ENCODE assay signal across 27 cellular contexts in the genomic region with DNA sequence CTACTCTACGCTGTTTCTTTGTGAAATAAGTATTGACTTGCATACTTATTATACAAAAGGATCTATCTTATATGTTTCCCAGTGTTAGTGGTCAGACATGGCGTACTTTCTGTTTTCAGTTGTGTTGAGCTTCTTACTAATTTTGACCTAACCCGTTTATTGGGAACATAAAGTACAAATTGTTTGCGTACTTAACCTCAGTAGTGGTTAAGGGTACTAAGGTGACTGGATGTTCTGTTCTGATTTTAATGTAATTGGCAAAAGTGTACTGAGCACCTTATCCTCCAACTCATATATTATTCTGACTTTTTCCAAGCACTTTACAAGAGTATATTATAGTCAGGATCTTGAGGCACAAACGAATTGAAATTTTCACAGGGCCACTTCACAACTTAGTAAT. TPM values are rescaled to one million over a fixed set of nuclear protein-coding genes. Genes with fewer than 3 reads are reported as not detected.
"Had no signal": no experiment of that assay in that cellular context is flagged by ENCODE, and none has a peak within 500 bp of the region (broad histone marks: within the 10 kb centered on the region; RNA-seq: fewer than 3 reads in every experiment).

No MANE protein-coding gene starts in this region.

- DNase-seq: activated B cell treated with CpG ODN at 0.5 μM for 24 hours; activated CD4-positive, alpha-beta T cell treated with anti-CD3 and anti-CD28 coated beads for 1 hour; activated CD4-positive, alpha-beta T cell treated with anti-CD3 and anti-CD28 coated beads, Interleukin-2, amount 10 ng/mL, durations not matched to agents 24 days and 14 days; activated CD4-positive, alpha-beta T cell treated with anti-CD3 and anti-CD28 coated beads, Interleukin-2, amount 50 U/mL, for 48 hours; activated CD8-positive, alpha-beta memory T cell treated with anti-CD3 and anti-CD28 coated beads for 24 hours; activated effector memory CD4-positive, alpha-beta T cell treated with anti-CD3 and anti-CD28 coated beads, Interleukin-2, amount 50 U/mL, for 16 hours; activated naive CD4-positive, alpha-beta T cell treated with Interleukin-2 at 50 U/mL for 16 hours; activated naive CD8-positive, alpha-beta T cell treated with anti-CD3 and anti-CD28 coated beads, Interleukin-2, amount 50 U/mL, for 24 hours; activated T-cell treated with anti-CD3 and anti-CD28 coated beads, Interleukin-2, amount 50 U/mL, for 4 hours; amniotic stem cell; body of pancreas; central memory CD4-positive, alpha-beta T cell; MM.1S; NCI-H1105 treated with DMSO at 0.1 percent for 48 hours; NCI-H1436 treated with DMSO at 0.1 percent for 48 hours; NCI-H187; NCI-H2081; NCI-H510A treated with DMSO at 0.1 percent for 48 hours; NCI-H69; PC-3; SHP77 had no signal

- FAIRE-seq: bronchial epithelial cell, RCC 7860 had no signal

- H3K9me3 ChIP-seq: ascending aorta, body of pancreas, SJSA1 had no signal

- H3K4me3 Mint-ChIP-seq: activated B cell treated with CpG ODN at 0.5 μM for 24 hours; activated CD4-positive, alpha-beta T cell treated with anti-CD3 and anti-CD28 coated beads, Interleukin-2, amount 10 ng/mL, durations not matched to agents 24 days and 14 days; activated naive CD8-positive, alpha-beta T cell treated with anti-CD3 and anti-CD28 coated beads, Interleukin-2, amount 50 U/mL, for 24 hours; activated T-cell treated with anti-CD3 and anti-CD28 coated beads, Interleukin-2, amount 50 U/mL, for 4 hours; T-helper 1 cell treated with Interleukin-12 subunit alpha and Interleukin-12 subunit beta and Interleukin-4 antibody, amounts not matched to agents 30 μg/mL and 1 μg/mL, for 36 hours had no signal

- H3K27ac ChIP-seq: ascending aorta, body of pancreas, SJSA1 had no signal

- H3K4me3 ChIP-seq: ascending aorta, body of pancreas, SJSA1 had no signal

- H3K36me3 Mint-ChIP-seq: activated naive CD4-positive, alpha-beta T cell treated with anti-CD3 and anti-CD28 coated beads, Interleukin-2, amount 50 U/mL, for 72 hours had no signal

- H3K27me3 ChIP-seq: ascending aorta, body of pancreas, SJSA1 had no signal

- H3K27ac Mint-ChIP-seq: activated B cell treated with CpG ODN at 0.5 μM for 24 hours; activated CD4-positive, alpha-beta T cell treated with anti-CD3 and anti-CD28 coated beads, Interleukin-2, amount 10 ng/mL, durations not matched to agents 24 days and 14 days; activated naive CD8-positive, alpha-beta T cell treated with anti-CD3 and anti-CD28 coated beads, Interleukin-2, amount 50 U/mL, for 24 hours; T-helper 1 cell treated with Interleukin-12 subunit alpha and Interleukin-12 subunit beta and Interleukin-4 antibody, amounts not matched to agents 30 μg/mL and 1 μg/mL, for 36 hours had no signal

- H3K4me1 ChIP-seq: ascending aorta, SJSA1 had no signal

- H3K4me1 Mint-ChIP-seq: activated B cell treated with CpG ODN at 0.5 μM for 24 hours had no signal

- H3K36me3 ChIP-seq: ascending aorta, SJSA1 had no signal

- H3K9me3 Mint-ChIP-seq: activated B cell treated with CpG ODN at 0.5 μM for 24 hours; activated CD4-positive, alpha-beta T cell treated with anti-CD3 and anti-CD28 coated beads, Interleukin-2, amount 10 ng/mL, durations not matched to agents 24 days and 14 days; activated naive CD4-positive, alpha-beta T cell treated with anti-CD3 and anti-CD28 coated beads, Interleukin-2, amount 50 U/mL, for 72 hours; activated T-cell treated with anti-CD3 and anti-CD28 coated beads, Interleukin-2, amount 50 U/mL, for 4 hours; T-helper 1 cell treated with Interleukin-12 subunit alpha and Interleukin-12 subunit beta and Interleukin-4 antibody, amounts not matched to agents 30 μg/mL and 1 μg/mL, for 36 hours had no signal

- ATAC-seq: activated naive CD4-positive, alpha-beta T cell treated with anti-CD3 and anti-CD28 coated beads, Interleukin-2, amount 50 U/mL, for 72 hours; activated naive CD8-positive, alpha-beta T cell treated with anti-CD3 and anti-CD28 coated beads, Interleukin-2, amount 50 U/mL, for 24 hours; activated T-cell treated with anti-CD3 and anti-CD28 coated beads, Interleukin-2, amount 50 U/mL, for 4 hours; body of pancreas; PC-3 had no signal

RNA-seq across cellular contexts. Expression of gene TECTA, which starts 60.0 kb away (rescaled TPM):
- total RNA-seq: ascending aorta had no signal
